In genomic region chr1:4674117-4674516, GRCh38 we compare ENCODE assay signal across 17 cellular contexts. TPM values are rescaled to one million over a fixed set of nuclear protein-coding genes. Genes with fewer than 3 reads are reported as not detected.
DNase-seq lines count a peak whose midpoint lies in the region; TF ChIP-seq lines count a peak whose summit lies in the region.
"Had no signal": no experiment of that assay in that cellular context is flagged by ENCODE, and none has a peak within 500 bp of the region (broad histone marks: within the 10 kb centered on the region; RNA-seq: fewer than 3 reads in every experiment).

No MANE protein-coding gene starts in this region.

- TF ChIP-seq POLR2A in thyroid gland (IDR thresholded peaks at IDR 0.05): no peak
- no peak for TF ChIP-seq POLR2A in adrenal gland (IDR thresholded peaks at IDR 0.05)

- no peak overlapping the region for H2AFZ ChIP-seq in osteoblast (ENCODE audit: low read length)
- H2AFZ ChIP-seq: GM23248 had no signal

- H3K4me1 Mint-ChIP-seq in activated CD4-positive, alpha-beta memory T cell treated with anti-CD3 and anti-CD28 coated beads for 36 hours (ENCODE audit: low read depth): no peaks in the 10 kb centered on the region

- H3K4me1 ChIP-seq in osteoblast (ENCODE audit: insufficient read depth, low read length) (no peaks in the 10 kb centered on the region), thyroid gland (no peaks in the 10 kb centered on the region), adrenal gland (replicated peaks in 1 of 2) (no peaks in the 10 kb centered on the region)

- no peaks in the 10 kb centered on the region for H3K36me3 Mint-ChIP-seq in activated CD4-positive, alpha-beta memory T cell treated with anti-CD3 and anti-CD28 coated beads for 36 hours

- H3K4me3 ChIP-seq in LNCaP clone FGC (ENCODE audit: low read depth, low read length) (no peak overlapping the region), dorsolateral prefrontal cortex (no peak overlapping the region), osteoblast (ENCODE audit: insufficient read depth, low read length) (no peak overlapping the region), thyroid gland (replicated peaks in 1 of 3) (no peak overlapping the region), adrenal gland (no peak overlapping the region)
- H3K4me3 ChIP-seq: A549, GM23248 had no signal

- no peaks in the 10 kb centered on the region for H3K9me3 ChIP-seq in osteoblast (ENCODE audit: low read depth, low read length)
- no peaks in the 10 kb centered on the region for H3K9me3 ChIP-seq in thyroid gland
- H3K9me3 ChIP-seq in adrenal gland (replicated peaks in 1 of 3): no peaks in the 10 kb centered on the region
- H3K9me3 ChIP-seq: A549, Caco-2 had no signal

- POLR2A ChIA-PET in activated CD4-positive, alpha-beta memory T cell treated with anti-CD3 and anti-CD28 coated beads for 36 hours (lab: Charles Lee): no interaction called here

- peak; percentile 88 for DNase-seq in LNCaP clone FGC (ENCODE audit: low read depth)
- no peak for DNase-seq in dorsolateral prefrontal cortex
- peak; percentile 37 for DNase-seq in osteoblast (ENCODE audit: insufficient read length, low spot score, missing footprints)
- no peak for DNase-seq in thyroid gland
- no peak for DNase-seq in adrenal gland
- no peak for DNase-seq in activated CD4-positive, alpha-beta memory T cell treated with anti-CD3 and anti-CD28 coated beads for 36 hours
- DNase-seq in GM19240 (ENCODE audit: insufficient read length, low spot score): no peak
- DNase-seq: AML-193; Caco-2; CD4-positive, alpha-beta T cell; GM23248; HFFc6 had no signal

- WGBS in thyroid gland, 2 donors: 79 to 86% methylated on average over 5 of the region's 5 CpGs
- WGBS in adrenal gland, 4 donors: 76 to 82% (median 79%) methylated on average over 4 to 5 of the region's 5 CpGs

- H3K9me3 Mint-ChIP-seq in activated CD4-positive, alpha-beta memory T cell treated with anti-CD3 and anti-CD28 coated beads for 36 hours: peaks cover 7% of the 10 kb centered on the region

- CTCF ChIA-PET in activated CD4-positive, alpha-beta memory T cell treated with anti-CD3 and anti-CD28 coated beads for 36 hours (lab: Charles Lee): no interaction called here

- H3K27ac ChIP-seq in angular gyrus (ENCODE audit: low read depth, low read length) (peak overlapping the region; percentile 83), dorsolateral prefrontal cortex (peak overlapping the region in 58 of 59 donors; percentile 8 to 90 (median 80)), osteoblast (ENCODE audit: low read depth, low read length) (no peak overlapping the region), thyroid gland (no peak overlapping the region), adrenal gland (no peak overlapping the region)
- H3K27ac ChIP-seq: 22Rv1, A549, C4-2B, GM23248, HL-60 had no signal

- no peak overlapping the region for H3K27ac Mint-ChIP-seq in activated CD4-positive, alpha-beta memory T cell treated with anti-CD3 and anti-CD28 coated beads for 36 hours
- H3K27ac Mint-ChIP-seq: CD4-positive, alpha-beta T cell; HFFc6 had no signal

- intact Hi-C loops in dorsolateral prefrontal cortex (cut with DNase I) (no loop called here), thyroid gland (cut with DNase I) (no loop called here), adrenal gland (cut with DNase I) (no loop called here)
- intact Hi-C loops in activated CD4-positive, alpha-beta memory T cell treated with anti-CD3 and anti-CD28 coated beads for 36 hours (cut with micrococcal nuclease): no loop called here

- no peak overlapping the region for H3K4me2 ChIP-seq in osteoblast (ENCODE audit: insufficient read depth, low read length)
- H3K4me2 ChIP-seq: A549 had no signal

- H4K20me1 ChIP-seq in osteoblast (ENCODE audit: insufficient read depth, low read length): no peaks in the 10 kb centered on the region

- no peaks in the 10 kb centered on the region for H3K27me3 Mint-ChIP-seq in activated CD4-positive, alpha-beta memory T cell treated with anti-CD3 and anti-CD28 coated beads for 36 hours

- no peak overlapping the region for H3K4me3 Mint-ChIP-seq in activated CD4-positive, alpha-beta memory T cell treated with anti-CD3 and anti-CD28 coated beads for 36 hours
- H3K4me3 Mint-ChIP-seq: CD4-positive, alpha-beta T cell; HFFc6 had no signal

- TF ChIP-seq CTCF in LNCaP clone FGC (IDR thresholded peaks at IDR 0.05; ENCODE audit: control insufficient read depth, extremely low read depth, insufficient read depth): no peak
- no peak for TF ChIP-seq CTCF in dorsolateral prefrontal cortex (IDR thresholded peaks at IDR 0.05 in 54 of 56, conservative IDR thresholded peaks at IDR 0.05 in 2 of 56; ENCODE audit: low read depth in 1 of 56, partially characterized antibody in 56 of 56)
- no peak for TF ChIP-seq CTCF in osteoblast (IDR thresholded peaks at IDR 0.05; ENCODE audit: extremely low read depth, low read depth, low read length)
- no peak for TF ChIP-seq CTCF in thyroid gland (IDR thresholded peaks at IDR 0.05)
- no peak for TF ChIP-seq CTCF in adrenal gland (IDR thresholded peaks at IDR 0.05)

- H3K79me2 ChIP-seq in osteoblast (ENCODE audit: insufficient read depth, low read length): no peaks in the 10 kb centered on the region

- H3K27me3 ChIP-seq in dorsolateral prefrontal cortex (no peaks in the 10 kb centered on the region), osteoblast (ENCODE audit: insufficient read depth, low read length) (no peaks in the 10 kb centered on the region), thyroid gland (no peaks in the 10 kb centered on the region), adrenal gland (no peaks in the 10 kb centered on the region)

- H3K36me3 ChIP-seq in osteoblast (ENCODE audit: insufficient read depth, low read length) (no peaks in the 10 kb centered on the region), thyroid gland (no peaks in the 10 kb centered on the region), adrenal gland (replicated peaks in 1 of 2) (no peaks in the 10 kb centered on the region)

RNA-seq across cellular contexts. Expression of gene AJAP1, which starts 19.7 kb away (rescaled TPM):
- total RNA-seq in dorsolateral prefrontal cortex: 10 to 100 TPM; 21.7 to 74.9 (median 55.1) TPM
- total RNA-seq in osteoblast: 0.29 and 1.1 TPM in 2 replicates
- total RNA-seq in thyroid gland: 1 to 10 TPM in 2 of 4 donors, under 1 TPM in 2; 0.22 to 1.6 (median 0.81) TPM
- total RNA-seq in adrenal gland: 1 to 10 TPM in 2 of 8 donors, under 1 TPM in 6; 0.32 to 2.2 (median 0.50) TPM
- under 1 TPM; 0.07 to 0.32 (median 0.20) TPM for polyA plus RNA-seq in adrenal gland
- total RNA-seq in activated CD4-positive, alpha-beta memory T cell treated with anti-CD3 and anti-CD28 coated beads for 36 hours: not detected
- total RNA-seq: Caco-2, HFFc6 had no signal
- polyA plus RNA-seq: A549 had no signal

Comparison
In these comparisons a context has a peak if more than half of its experiments do, and no peak if none do; other contexts are left out.
1. DNase-seq: peak in LNCaP clone FGC (single experiment) and osteoblast (single experiment); none in dorsolateral prefrontal cortex (0 of 10), thyroid gland (0 of 2), adrenal gland (0 of 7), activated CD4-positive, alpha-beta memory T cell treated with anti-CD3 and anti-CD28 coated beads for 36 hours (single experiment) and GM19240 (single experiment).
2. H3K27ac ChIP-seq: peak in angular gyrus (single experiment) and dorsolateral prefrontal cortex (58 of 59); none in osteoblast (single experiment), thyroid gland (0 of 3) and adrenal gland (0 of 5).
3. RNA of gene AJAP1, which starts 19.7 kb away (total RNA-seq): 21.7 to 74.9 TPM in dorsolateral prefrontal cortex; 0.29 to 1.1 TPM in osteoblast, 0.22 to 1.6 TPM in thyroid gland, 0.32 to 2.2 TPM in adrenal gland and not detected in activated CD4-positive, alpha-beta memory T cell treated with anti-CD3 and anti-CD28 coated beads for 36 hours; every median in the first group is over 4 times any median in the second.